15 cellular contexts compared by ENCODE assay signal in genomic region chr16:86365513-86366040, GRCh38.
"Had no signal": no experiment of that assay in that cellular context is flagged by ENCODE, and none has a peak within 500 bp of the region (broad histone marks: within the 10 kb centered on the region; RNA-seq: fewer than 3 reads in every experiment).

No MANE protein-coding gene starts in this region.

- H3K4me3 Mint-ChIP-seq: activated naive CD8-positive, alpha-beta T cell treated with anti-CD3 and anti-CD28 coated beads for 36 hours; activated T-helper 1 cell treated with anti-CD3 and anti-CD28 coated beads, Interleukin-12 subunit alpha, Interleukin-12 subunit beta, Interleukin-2, Interleukin-4 antibody, amounts not matched to agents 30 ng/mL and 10 ng/mL and 1 ng/mL, durations not matched to agents 14 hours and 24 hours and 36 hours; neural crest cell had no signal

- H3K4me3 ChIP-seq: psoas muscle, spleen, uterus had no signal

- H3K36me3 Mint-ChIP-seq: activated naive CD8-positive, alpha-beta T cell treated with anti-CD3 and anti-CD28 coated beads for 36 hours had no signal

- H3K9me3 ChIP-seq: psoas muscle, spleen, uterus had no signal

- H3K27me3 ChIP-seq: brain microvascular endothelial cell, uterus had no signal

- DNase-seq: activated CD4-positive, alpha-beta T cell treated with anti-CD3 and anti-CD28 coated beads, Interleukin-2, amount 50 U/mL, for 1 hour; activated naive CD8-positive, alpha-beta T cell treated with anti-CD3 and anti-CD28 coated beads for 36 hours; anterior cingulate cortex; brain microvascular endothelial cell; foreskin fibroblast; psoas muscle; spleen; stimulated activated CD4-positive, alpha-beta T cell treated with anti-CD3 and anti-CD28 coated beads, Interleukin-1b, Interleukin-23, amount 100 ng/mL, for 48 hours; SW 1271; uterus had no signal

- H3K4me1 Mint-ChIP-seq: activated naive CD8-positive, alpha-beta T cell treated with anti-CD3 and anti-CD28 coated beads for 36 hours had no signal

- H3K27ac ChIP-seq: brain microvascular endothelial cell, epithelial cell of prostate, psoas muscle, spleen, uterus had no signal

- H3K36me3 ChIP-seq: brain microvascular endothelial cell, spleen, uterus had no signal

- ATAC-seq: activated CD4-positive, CD25-positive, alpha-beta regulatory T cell treated with anti-CD3 and anti-CD28 coated beads, Interleukin-2, amount 50 U/mL, for 24 hours; psoas muscle; sciatic nerve had no signal

- H3K9me3 Mint-ChIP-seq: activated naive CD8-positive, alpha-beta T cell treated with anti-CD3 and anti-CD28 coated beads for 36 hours; activated T-helper 1 cell treated with anti-CD3 and anti-CD28 coated beads, Interleukin-12 subunit alpha, Interleukin-12 subunit beta, Interleukin-2, Interleukin-4 antibody, amounts not matched to agents 30 ng/mL and 10 ng/mL and 1 ng/mL, durations not matched to agents 14 hours and 24 hours and 36 hours; neural crest cell had no signal

- H3K27ac Mint-ChIP-seq: activated naive CD8-positive, alpha-beta T cell treated with anti-CD3 and anti-CD28 coated beads for 36 hours; activated T-helper 1 cell treated with anti-CD3 and anti-CD28 coated beads, Interleukin-12 subunit alpha, Interleukin-12 subunit beta, Interleukin-2, Interleukin-4 antibody, amounts not matched to agents 30 ng/mL and 10 ng/mL and 1 ng/mL, durations not matched to agents 14 hours and 24 hours and 36 hours had no signal

- H3K4me1 ChIP-seq: psoas muscle, spleen, uterus had no signal
